ENCODE assay signal across 1 cellular context in the genomic region with DNA sequence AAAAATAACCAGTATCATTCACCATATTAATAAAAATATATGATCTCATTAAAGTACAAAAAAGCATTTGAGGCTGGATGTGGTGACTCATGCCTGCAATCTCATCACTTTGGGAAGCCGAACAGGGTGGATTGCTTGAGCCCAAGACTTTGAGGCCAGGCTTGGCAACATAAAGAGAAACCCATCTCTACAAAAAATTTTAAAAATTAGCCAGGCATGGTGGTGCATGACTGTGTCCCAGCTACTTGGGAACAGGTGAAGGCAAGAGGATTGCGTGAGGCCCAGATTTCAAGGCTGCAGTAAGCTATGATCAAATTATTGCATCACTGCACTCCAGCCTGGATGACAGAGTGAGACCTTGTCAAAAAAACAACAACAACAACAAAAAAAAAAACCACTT.
TF ChIP-seq lines count a peak whose summit lies in the region.

No MANE protein-coding gene starts in this region.

TF ChIP-seq in HCT116, 20 proteins besides CTCF, POLR2A, EP300 and RAD21 (continued from another document):
- TF ChIP-seq, protein P1, sequence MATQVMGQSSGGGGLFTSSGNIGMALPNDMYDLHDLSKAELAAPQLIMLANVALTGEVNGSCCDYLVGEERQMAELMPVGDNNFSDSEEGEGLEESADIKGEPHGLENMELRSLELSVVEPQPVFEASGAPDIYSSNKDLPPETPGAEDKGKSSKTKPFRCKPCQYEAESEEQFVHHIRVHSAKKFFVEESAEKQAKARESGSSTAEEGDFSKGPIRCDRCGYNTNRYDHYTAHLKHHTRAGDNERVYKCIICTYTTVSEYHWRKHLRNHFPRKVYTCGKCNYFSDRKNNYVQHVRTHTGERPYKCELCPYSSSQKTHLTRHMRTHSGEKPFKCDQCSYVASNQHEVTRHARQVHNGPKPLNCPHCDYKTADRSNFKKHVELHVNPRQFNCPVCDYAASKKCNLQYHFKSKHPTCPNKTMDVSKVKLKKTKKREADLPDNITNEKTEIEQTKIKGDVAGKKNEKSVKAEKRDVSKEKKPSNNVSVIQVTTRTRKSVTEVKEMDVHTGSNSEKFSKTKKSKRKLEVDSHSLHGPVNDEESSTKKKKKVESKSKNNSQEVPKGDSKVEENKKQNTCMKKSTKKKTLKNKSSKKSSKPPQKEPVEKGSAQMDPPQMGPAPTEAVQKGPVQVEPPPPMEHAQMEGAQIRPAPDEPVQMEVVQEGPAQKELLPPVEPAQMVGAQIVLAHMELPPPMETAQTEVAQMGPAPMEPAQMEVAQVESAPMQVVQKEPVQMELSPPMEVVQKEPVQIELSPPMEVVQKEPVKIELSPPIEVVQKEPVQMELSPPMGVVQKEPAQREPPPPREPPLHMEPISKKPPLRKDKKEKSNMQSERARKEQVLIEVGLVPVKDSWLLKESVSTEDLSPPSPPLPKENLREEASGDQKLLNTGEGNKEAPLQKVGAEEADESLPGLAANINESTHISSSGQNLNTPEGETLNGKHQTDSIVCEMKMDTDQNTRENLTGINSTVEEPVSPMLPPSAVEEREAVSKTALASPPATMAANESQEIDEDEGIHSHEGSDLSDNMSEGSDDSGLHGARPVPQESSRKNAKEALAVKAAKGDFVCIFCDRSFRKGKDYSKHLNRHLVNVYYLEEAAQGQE (IDR thresholded peaks at IDR 0.05; ENCODE audit: low read depth): no peak
